11 cellular contexts compared by ENCODE assay signal in the genomic region with DNA sequence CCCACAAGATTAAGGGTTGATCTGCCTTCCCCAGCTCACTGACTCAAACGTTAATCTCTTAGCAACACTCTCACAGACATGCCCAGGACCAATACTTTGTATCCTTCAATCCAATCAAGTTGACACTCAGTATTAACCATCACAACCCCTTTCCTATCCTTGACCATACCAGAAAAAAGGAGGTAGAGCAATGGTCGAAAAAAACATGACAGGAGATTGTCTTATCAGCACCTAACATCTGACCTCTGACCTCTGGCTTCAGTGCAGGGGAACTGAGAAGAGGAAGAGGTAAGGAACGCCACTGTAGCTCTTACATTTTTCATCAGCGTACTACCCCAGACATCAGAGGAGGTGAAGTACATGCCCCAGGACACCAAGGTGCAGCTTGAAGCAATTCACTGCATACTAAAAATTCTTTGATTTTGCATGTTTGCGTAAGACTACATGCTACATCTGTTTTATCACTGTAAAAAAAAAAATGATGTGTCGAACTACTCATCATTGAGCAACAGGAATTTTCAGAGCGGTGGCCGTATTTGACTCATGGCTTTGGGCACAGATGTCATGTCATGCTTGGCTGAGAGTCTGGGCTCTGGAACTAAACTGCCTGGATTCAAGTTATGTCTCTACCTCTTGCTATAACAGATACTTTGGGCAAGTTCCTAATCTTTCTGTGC.
A peak's percentile ranks its signal among the peaks of the same experiment; 100 is the strongest.
DNase-seq lines count a peak whose midpoint lies in the region; ATAC-seq and TF ChIP-seq lines count a peak whose summit lies in the region.
"Had no signal": no experiment of that assay in that cellular context is flagged by ENCODE, and none has a peak within 500 bp of the region (broad histone marks: within the 10 kb centered on the region; RNA-seq: fewer than 3 reads in every experiment).

No MANE protein-coding gene starts in this region.

- no peak overlapping the region for H3K4me3 ChIP-seq in BLaER1
- H3K4me3 ChIP-seq: esophagus muscularis mucosa had no signal

- H3K23me2 ChIP-seq in H9 (ENCODE audit: insufficient read length, low read depth, low read length, poor library complexity, severe bottlenecking), result no peaks in the 10 kb centered on the region

- no peak overlapping the region for H2AK5ac ChIP-seq in H9 (ENCODE audit: insufficient read length, low read length)

- intact Hi-C loops in Right ventricle myocardium superior (cut with DNase I), result no loop called here

- no peak overlapping the region for H2BK120ac ChIP-seq in H9 (ENCODE audit: low read depth, low read length, poor library complexity, severe bottlenecking)

- no peak overlapping the region for H2BK20ac ChIP-seq in H9 (ENCODE audit: low read depth, low read length, poor library complexity, severe bottlenecking)

- no peak for TF ChIP-seq CTCF in HFFc6 (IDR thresholded peaks at IDR 0.05)
- no peak for TF ChIP-seq CTCF in H9 (conservative IDR thresholded peaks at IDR 0.05)

- H3K27me3 Mint-ChIP-seq in HFFc6 (ENCODE audit: insufficient read depth) (peaks cover 19% of the 10 kb centered on the region), T-cell (no peaks in the 10 kb centered on the region), H9 (ENCODE audit: low read depth) (no peaks in the 10 kb centered on the region; the same call in 1 of the 2 replicates)

- no peak overlapping the region for H2BK12ac ChIP-seq in H9 (ENCODE audit: insufficient read length, low read depth, low read length)

- H3K4me1 Mint-ChIP-seq in HFFc6 (ENCODE audit: low read depth), result peaks cover 43% of the 10 kb centered on the region
- peaks cover 56 to 79% (median 68%) of the 10 kb centered on the region in 3 donors for H3K4me1 Mint-ChIP-seq in T-cell
- no peaks in the 10 kb centered on the region for H3K4me1 Mint-ChIP-seq in H9

- ATAC-seq in T-cell (replicated peaks in 1 of 4), result no peak
- ATAC-seq in Right ventricle myocardium superior (ENCODE audit: poor library complexity), result peak; percentile 46
- no peak for ATAC-seq in GM21786 (IDR thresholded peaks at IDR 0.05; ENCODE audit: unreplicated experiment)
- ATAC-seq in HG03469 (IDR thresholded peaks at IDR 0.05; ENCODE audit: unreplicated experiment), result no peak
- ATAC-seq: Panc1 had no signal

- H3K4ac ChIP-seq in H9 (ENCODE audit: low read depth, low read length), result no peak overlapping the region

- H3K27ac Mint-ChIP-seq in HFFc6 (peak overlapping the region; percentile 63), T-cell (peak overlapping the region; percentile 93 to 96), H9 (no peak overlapping the region; a peak in 1 of 7 replicates)

- no peak overlapping the region for H3K23ac ChIP-seq in H9 (ENCODE audit: insufficient read length, low read depth, low read length)

- DNase-seq in HFFc6, result peak; percentile 84
- no peak for DNase-seq in T-cell
- DNase-seq in Right ventricle myocardium superior, result no peak
- no peak for DNase-seq in H9
- no peak for DNase-seq in stimulated activated CD8-positive, alpha-beta memory T cell treated with anti-CD3 and anti-CD28 coated beads, Interleukin-4, amount 100 ng/mL, for 48 hours
- DNase-seq: stimulated activated CD4-positive, alpha-beta T cell treated with anti-CD3 and anti-CD28 coated beads, Interleukin-4, amount 100 ng/mL, for 1 hour had no signal

- no peaks in the 10 kb centered on the region for H3K79me2 ChIP-seq in H9 (ENCODE audit: insufficient read depth, low read length)

- CTCF ChIA-PET in T-cell (lab: Charles Lee), result no interaction called here

- H3K36me3 Mint-ChIP-seq in HFFc6 (ENCODE audit: low read depth), result no peaks in the 10 kb centered on the region
- H3K36me3 Mint-ChIP-seq in T-cell, result peaks cover 23% of the 10 kb centered on the region
- no peaks in the 10 kb centered on the region; a peak in 1 of 7 replicates for H3K36me3 Mint-ChIP-seq in H9 (ENCODE audit: insufficient read depth in 1 of 3, low read depth in 3 of 3)

- no peaks in the 10 kb centered on the region for H3K36me3 ChIP-seq in BLaER1
- H3K36me3 ChIP-seq: esophagus muscularis mucosa had no signal

- no peak overlapping the region for H4K91ac ChIP-seq in H9 (ENCODE audit: insufficient read length, low read depth, low read length)

- H3K9me3 ChIP-seq in BLaER1, result peaks cover 12% of the 10 kb centered on the region; the same call in 1 of the 2 replicates
- no peaks in the 10 kb centered on the region for H3K9me3 ChIP-seq in H9 (ENCODE audit: control insufficient read depth, low read depth, low read length)
- H3K9me3 ChIP-seq: esophagus muscularis mucosa had no signal

- H2AFZ ChIP-seq in H9 (ENCODE audit: low read length), result no peak overlapping the region

- no peak overlapping the region for H3T11ph ChIP-seq in H9 (ENCODE audit: low read length)

- H4K8ac ChIP-seq in H9 (replicated peaks; ENCODE audit: insufficient read length, low read depth, low read length), result no peak overlapping the region

- H3K4me1 ChIP-seq in BLaER1 (peaks cover 49% of the 10 kb centered on the region), H9 (ENCODE audit: insufficient read depth, low read length) (no peaks in the 10 kb centered on the region)
- H3K4me1 ChIP-seq: esophagus muscularis mucosa had no signal

- H3K18ac ChIP-seq in H9 (ENCODE audit: insufficient read length, low read depth, low read length), result no peak overlapping the region

- whole genome bisulfite sequencing in H9 (ENCODE audit: extremely low coverage, insufficient read length, low lambda C conversion rate), result no CpG with 5 or more reads among the region's 8 CpGs

- H3K27me3 ChIP-seq in BLaER1 (no peaks in the 10 kb centered on the region), H9 (ENCODE audit: insufficient read depth, low read length) (no peaks in the 10 kb centered on the region)
- H3K27me3 ChIP-seq: esophagus muscularis mucosa had no signal

- no peak overlapping the region for H3K14ac ChIP-seq in H9 (ENCODE audit: insufficient read depth, low read length)

- POLR2A ChIA-PET in T-cell (lab: Charles Lee), result no interaction called here

- H3K9me3 Mint-ChIP-seq in HFFc6, result no peaks in the 10 kb centered on the region
- peaks cover 0 to 8% (median 5%) of the 10 kb centered on the region in 3 donors for H3K9me3 Mint-ChIP-seq in T-cell
- H3K9me3 Mint-ChIP-seq in H9, result peaks cover 0 to 12% of the 10 kb centered on the region in 2 experiments; a peak in 3 of 5 replicates

- H4K20me1 ChIP-seq in BLaER1 (no peaks in the 10 kb centered on the region), H9 (ENCODE audit: control insufficient read depth, insufficient read depth, insufficient read length) (no peaks in the 10 kb centered on the region)

- H3K4me3 Mint-ChIP-seq in HFFc6 (no peak overlapping the region), T-cell (peak overlapping the region in 1 of 3 donors; percentile 52), H9 (no peak overlapping the region)

- H4K5ac ChIP-seq in H9 (ENCODE audit: insufficient read length, low read depth, low read length), result no peak overlapping the region

- H3K9ac ChIP-seq in BLaER1 (no peak overlapping the region), H9 (ENCODE audit: extremely low read depth, insufficient read length, low read length) (no peak overlapping the region)

- no peak overlapping the region for H2BK5ac ChIP-seq in H9 (ENCODE audit: insufficient read length, low read length)

- no peak overlapping the region for H3K56ac ChIP-seq in H9 (ENCODE audit: insufficient read length, low read depth, low read length)

- H3K27ac ChIP-seq in BLaER1 (peak overlapping the region; percentile 39), H9 (ENCODE audit: insufficient read length, low read depth, low read length) (no peak overlapping the region)
- H3K27ac ChIP-seq: esophagus muscularis mucosa had no signal

- no peak overlapping the region for H2BK15ac ChIP-seq in H9 (ENCODE audit: low read depth, low read length)

- H3K79me1 ChIP-seq in H9 (ENCODE audit: insufficient read depth, low read depth, low read length, poor library complexity, severe bottlenecking), result no peaks in the 10 kb centered on the region

- H3K4me2 ChIP-seq in BLaER1 (peak overlapping the region; percentile 60), H9 (ENCODE audit: insufficient read depth, insufficient read length, low read length) (no peak overlapping the region)

Comparison
In these comparisons a context has a peak if more than half of its experiments do, and no peak if none do; other contexts are left out.
1. H3K27ac Mint-ChIP-seq: peak in HFFc6 (single experiment) and T-cell (2 of 2); none in H9 (0 of 3).